In the genomic region with DNA sequence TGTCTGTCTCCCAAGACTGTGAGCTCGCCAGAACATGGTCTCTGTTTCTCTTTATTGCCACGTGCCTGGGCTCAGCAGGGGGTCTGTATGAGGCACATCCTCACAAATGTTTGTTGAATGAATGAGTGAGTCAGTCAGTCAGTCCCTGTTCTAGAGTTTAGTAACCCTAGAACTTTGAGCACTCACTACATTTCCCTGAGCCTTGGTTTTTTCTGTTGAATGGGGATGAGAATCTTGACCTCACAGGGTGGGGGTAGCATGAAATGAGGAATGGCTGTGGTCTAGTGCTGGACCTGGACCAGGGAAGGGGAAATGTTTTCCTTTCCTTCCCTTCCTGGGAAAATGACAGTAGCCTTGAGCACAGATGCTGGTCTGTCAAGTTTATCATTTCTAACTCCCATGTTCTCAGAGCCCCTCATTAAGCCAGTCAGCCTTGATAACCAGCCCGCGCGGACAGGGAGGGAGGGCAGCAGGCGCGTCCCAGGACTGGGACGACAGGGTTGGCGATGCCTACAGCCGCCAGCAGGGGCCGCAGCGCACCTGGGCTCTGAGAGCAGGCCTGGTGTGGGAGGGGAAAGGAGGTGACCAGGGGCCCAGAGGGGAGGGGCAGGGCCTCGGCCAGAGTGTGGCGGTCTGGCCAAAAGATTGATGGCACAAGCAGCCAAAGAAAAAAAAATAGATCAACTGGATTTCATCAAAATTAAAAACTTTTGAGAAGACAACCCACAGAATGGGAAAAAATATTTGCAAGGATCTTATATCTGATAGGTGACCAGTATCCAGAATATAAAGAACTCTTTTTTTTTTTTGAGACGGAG, we compare ENCODE assay signal across 8 cellular contexts. TPM values are rescaled to one million over a fixed set of nuclear protein-coding genes. Genes with fewer than 3 reads are reported as not detected.
DNase-seq lines count a peak whose midpoint lies in the region; ATAC-seq and TF ChIP-seq lines count a peak whose summit lies in the region.

No MANE protein-coding gene starts in this region.

- TF ChIP-seq POLR2A in stomach (IDR thresholded peaks at IDR 0.05), result no peak

- TF ChIP-seq EP300 in stomach (IDR thresholded peaks at IDR 0.05), result no peak

- H3K9me3 Mint-ChIP-seq in Caco-2 (ENCODE audit: unreplicated experiment) (no peaks in the 10 kb centered on the region), neural progenitor cell (no peaks in the 10 kb centered on the region)
- H3K9me3 Mint-ChIP-seq in activated T-helper 1 cell treated with anti-CD3 and anti-CD28 coated beads, Interleukin-12 subunit alpha, Interleukin-12 subunit beta, Interleukin-2, Interleukin-4 antibody, amounts not matched to agents 30 ng/mL and 10 ng/mL and 1 ng/mL, durations not matched to agents 14 hours and 24 hours and 36 hours, result peaks cover 4% of the 10 kb centered on the region

- H3K9me3 ChIP-seq in Caco-2, result no peaks in the 10 kb centered on the region
- no peaks in the 10 kb centered on the region for H3K9me3 ChIP-seq in Panc1 (ENCODE audit: control insufficient read depth, insufficient read depth, low read depth, low read length)
- no peaks in the 10 kb centered on the region for H3K9me3 ChIP-seq in neural progenitor cell (ENCODE audit: low read depth)
- H3K9me3 ChIP-seq in stomach, result no peaks in the 10 kb centered on the region

- no peaks in the 10 kb centered on the region for H3K27me3 ChIP-seq in Caco-2 (replicated peaks; ENCODE audit: control insufficient read depth, insufficient read depth, low read length)
- no peaks in the 10 kb centered on the region for H3K27me3 ChIP-seq in Panc1 (ENCODE audit: control insufficient read depth, insufficient read depth, low read length)
- no peaks in the 10 kb centered on the region for H3K27me3 ChIP-seq in neural progenitor cell
- H3K27me3 ChIP-seq in stomach, result no peaks in the 10 kb centered on the region

- CTCF ChIA-PET in Caco-2 (lab: Charles Lee), result interaction anchor here (0.7 kb wide), 1 partner anchor 71 kb away, joined by 4 read pairs; no protein-coding TSS in a partner anchor
- CTCF ChIA-PET in Panc1 (lab: Charles Lee), result no interaction called here

- no peak overlapping the region for H3K4me3 ChIP-seq in Caco-2 (ENCODE audit: low read depth, low read length)
- no peak overlapping the region; a peak in 1 of 4 replicates for H3K4me3 ChIP-seq in Panc1 (ENCODE audit: low read depth in 2 of 2, low read length in 2 of 2)
- H3K4me3 ChIP-seq in fibroblast of mammary gland (ENCODE audit: control insufficient read depth, low read depth, low read length), result no peak overlapping the region
- no peak overlapping the region for H3K4me3 ChIP-seq in neural progenitor cell
- H3K4me3 ChIP-seq in stomach, result no peak overlapping the region

- H3K27me3 Mint-ChIP-seq in Caco-2 (ENCODE audit: insufficient read depth, unreplicated experiment), result no peaks in the 10 kb centered on the region
- H3K27me3 Mint-ChIP-seq in activated T-helper 1 cell treated with anti-CD3 and anti-CD28 coated beads, Interleukin-12 subunit alpha, Interleukin-12 subunit beta, Interleukin-2, Interleukin-4 antibody, amounts not matched to agents 30 ng/mL and 10 ng/mL and 1 ng/mL, durations not matched to agents 14 hours and 24 hours and 36 hours (ENCODE audit: insufficient read depth), result no peaks in the 10 kb centered on the region
- peaks cover 5% of the 10 kb centered on the region for H3K27me3 Mint-ChIP-seq in neural progenitor cell (ENCODE audit: insufficient read depth, low read depth)

- intact Hi-C loops in Caco-2 (cut with micrococcal nuclease; ENCODE audit: unreplicated experiment), result loop anchor here (1.0 kb wide), 1 partner anchor 145 kb away; no protein-coding TSS in a partner anchor
- intact Hi-C loops in Panc1 (cut with micrococcal nuclease; ENCODE audit: unreplicated experiment), result loop anchor here (2.0 to 10.0 kb wide), 2 partner anchors 145 to 405 kb away; no protein-coding TSS in a partner anchor
- intact Hi-C loops in activated T-helper 1 cell treated with anti-CD3 and anti-CD28 coated beads, Interleukin-12 subunit alpha, Interleukin-12 subunit beta, Interleukin-2, Interleukin-4 antibody, amounts not matched to agents 30 ng/mL and 10 ng/mL and 1 ng/mL, durations not matched to agents 14 hours and 24 hours and 36 hours (cut with micrococcal nuclease), result loop anchor here (1.0 to 10.0 kb wide), 8 partner anchors 25 to 803 kb away; a partner anchor contains a TSS
- intact Hi-C loops in stomach (cut with DNase I; ENCODE audit: low total_unique reads), result loop anchor here (5.0 kb wide), 1 partner anchor 142 kb away; no protein-coding TSS in a partner anchor

- POLR2A ChIA-PET in Caco-2 (lab: Charles Lee), result no interaction called here
- POLR2A ChIA-PET in Panc1 (lab: Charles Lee), result no interaction called here

- H3K4me3 Mint-ChIP-seq in Caco-2 (ENCODE audit: unreplicated experiment) (no peak overlapping the region), neural progenitor cell (peak overlapping the region; percentile 67)
- H3K4me3 Mint-ChIP-seq in activated T-helper 1 cell treated with anti-CD3 and anti-CD28 coated beads, Interleukin-12 subunit alpha, Interleukin-12 subunit beta, Interleukin-2, Interleukin-4 antibody, amounts not matched to agents 30 ng/mL and 10 ng/mL and 1 ng/mL, durations not matched to agents 14 hours and 24 hours and 36 hours, result no peak overlapping the region

- H3K27ac Mint-ChIP-seq in Caco-2 (ENCODE audit: unreplicated experiment) (no peak overlapping the region), neural progenitor cell (no peak overlapping the region)
- H3K27ac Mint-ChIP-seq in activated T-helper 1 cell treated with anti-CD3 and anti-CD28 coated beads, Interleukin-12 subunit alpha, Interleukin-12 subunit beta, Interleukin-2, Interleukin-4 antibody, amounts not matched to agents 30 ng/mL and 10 ng/mL and 1 ng/mL, durations not matched to agents 14 hours and 24 hours and 36 hours, result no peak overlapping the region

- H2AFZ ChIP-seq in neural progenitor cell (replicated peaks), result no peak overlapping the region

- H3K9ac ChIP-seq in neural progenitor cell, result no peak overlapping the region

- no peaks in the 10 kb centered on the region for H3K4me1 ChIP-seq in Caco-2
- H3K4me1 ChIP-seq in Panc1 (ENCODE audit: control insufficient read depth, insufficient read depth, low read length), result no peaks in the 10 kb centered on the region
- H3K4me1 ChIP-seq in neural progenitor cell, result no peaks in the 10 kb centered on the region
- peaks cover 0 to 25% (median 5%) of the 10 kb centered on the region in 4 donors for H3K4me1 ChIP-seq in stomach

- H3K36me3 Mint-ChIP-seq in Caco-2 (ENCODE audit: insufficient read depth, unreplicated experiment) (no peaks in the 10 kb centered on the region), neural progenitor cell (no peaks in the 10 kb centered on the region)
- H3K36me3 Mint-ChIP-seq in activated T-helper 1 cell treated with anti-CD3 and anti-CD28 coated beads, Interleukin-12 subunit alpha, Interleukin-12 subunit beta, Interleukin-2, Interleukin-4 antibody, amounts not matched to agents 30 ng/mL and 10 ng/mL and 1 ng/mL, durations not matched to agents 14 hours and 24 hours and 36 hours (ENCODE audit: low read depth), result no peaks in the 10 kb centered on the region

- H3K4me2 ChIP-seq in neural progenitor cell, result no peak overlapping the region

- H4K20me1 ChIP-seq in neural progenitor cell (ENCODE audit: low read depth), result no peaks in the 10 kb centered on the region

- in situ Hi-C loops in Panc1 (cut with HindIII; ENCODE audit: low pct_unique_long_range_greater_than_20kb, low sequenced_read_pairs), result no loop called here

- no peaks in the 10 kb centered on the region for H3K4me1 Mint-ChIP-seq in Caco-2 (ENCODE audit: low read depth, unreplicated experiment)
- H3K4me1 Mint-ChIP-seq in activated T-helper 1 cell treated with anti-CD3 and anti-CD28 coated beads, Interleukin-12 subunit alpha, Interleukin-12 subunit beta, Interleukin-2, Interleukin-4 antibody, amounts not matched to agents 30 ng/mL and 10 ng/mL and 1 ng/mL, durations not matched to agents 14 hours and 24 hours and 36 hours (ENCODE audit: low read depth), result peaks cover 25% of the 10 kb centered on the region
- peaks cover 24% of the 10 kb centered on the region for H3K4me1 Mint-ChIP-seq in neural progenitor cell

- BruUV-seq in Caco-2 (replicated peaks; lab: Mats Ljungman, UMichigan), result no TSS peak
- BruUV-seq in Panc1 (replicated peaks; lab: Mats Ljungman, UMichigan), result no TSS peak

- TF ChIP-seq CTCF in Caco-2 (IDR thresholded peaks at IDR 0.05; ENCODE audit: insufficient read depth in 1 of 2, low read depth in 1 of 2, low read length in 1 of 2, severe bottlenecking in 1 of 2, unreplicated experiment in 1 of 2) (peak; percentile 77 to 88), GM20000 (IDR thresholded peaks at IDR 0.05; ENCODE audit: extremely low read depth, missing control alignments) (peak; percentile 99), Panc1 (IDR thresholded peaks at IDR 0.05) (peak; percentile 96), fibroblast of mammary gland (conservative IDR thresholded peaks at IDR 0.05; ENCODE audit: control insufficient read depth, insufficient read depth, low read depth, low read length) (peak; percentile 86), neural progenitor cell (IDR thresholded peaks at IDR 0.05) (peak; percentile 99), stomach (IDR thresholded peaks at IDR 0.05) (peak in 5 of 7 experiments; percentile 96 to 98 (median 98))

- WGBS in stomach, 5 donors, result 3 to 11% (median 7%) methylated on average over 14 to 15 of the region's 15 CpGs

- H3K27ac ChIP-seq in Panc1 (ENCODE audit: low read length), result no peak overlapping the region
- H3K27ac ChIP-seq in neural progenitor cell, result no peak overlapping the region
- no peak overlapping the region for H3K27ac ChIP-seq in stomach

- ATAC-seq in Panc1, result peak; percentile 99

- no peaks in the 10 kb centered on the region for H3K79me2 ChIP-seq in neural progenitor cell (ENCODE audit: low read depth)

- no peaks in the 10 kb centered on the region for H3F3A ChIP-seq in neural progenitor cell (ENCODE audit: low read depth)

- H3K36me3 ChIP-seq in Caco-2 (ENCODE audit: control insufficient read depth, insufficient read depth, low read length) (no peaks in the 10 kb centered on the region), Panc1 (ENCODE audit: control insufficient read depth, insufficient read depth, low read length) (no peaks in the 10 kb centered on the region), neural progenitor cell (no peaks in the 10 kb centered on the region), stomach (no peaks in the 10 kb centered on the region)

- DNase-seq in Caco-2, result peak; percentile 83 to 85
- DNase-seq in GM20000 (ENCODE audit: low spot score), result peak; percentile 91
- peak; percentile 91 for DNase-seq in HT-29 (ENCODE audit: low spot score)
- no peak for DNase-seq in Panc1 (ENCODE audit: low read depth, low spot score)
- peak; percentile 67 for DNase-seq in activated T-helper 1 cell treated with anti-CD3 and anti-CD28 coated beads, Interleukin-12 subunit alpha, Interleukin-12 subunit beta, Interleukin-2, Interleukin-4 antibody, amounts not matched to agents 30 ng/mL and 10 ng/mL and 1 ng/mL, durations not matched to agents 14 hours and 24 hours and 36 hours (ENCODE audit: low spot score)
- DNase-seq in fibroblast of mammary gland (ENCODE audit: low read depth), result peak; percentile 76
- peak; percentile 94 for DNase-seq in neural progenitor cell (ENCODE audit: low spot score)
- DNase-seq in stomach, result peak; percentile 90

RNA-seq across cellular contexts. Expression of a gene that starts 24.1 kb away (rescaled TPM):
- 21.7 and 23.4 TPM in 2 replicates for total RNA-seq in Caco-2 (2022)
- 27.5 and 28.6 TPM in 2 replicates for total RNA-seq in HT-29 (2014; rRNA removed; shearing (Covaris generic))
- 13.7 TPM for total RNA-seq in Panc1 (2021; ENCODE audit: unreplicated experiment)
- 20.5 TPM for polyA plus RNA-seq in Panc1 (2012; ENCODE audit: insufficient read length)
- total RNA-seq in activated T-helper 1 cell treated with anti-CD3 and anti-CD28 coated beads, Interleukin-12 subunit alpha, Interleukin-12 subunit beta, Interleukin-2, Interleukin-4 antibody, amounts not matched to agents 30 ng/mL and 10 ng/mL and 1 ng/mL, durations not matched to agents 14 hours and 24 hours and 36 hours, result 2.2 and 3.0 TPM in 2 replicates
- total RNA-seq in neural progenitor cell (ENCODE audit: low replicate concordance), result 6.2 and 16.7 TPM in 2 replicates
- 100 to 1,000 TPM in 2 of 5 donors, 10 to 100 TPM in 2, 1 to 10 TPM in 1; 1.2 to 700 (median 33.5) TPM for total RNA-seq in stomach
- 10 to 100 TPM in 1 of 3 donors, 1 to 10 TPM in 2; 2.9 to 13.8 (median 8.8) TPM for polyA plus RNA-seq in stomach

RNA-seq across cellular contexts. Expression of a gene that starts 25.8 kb away (rescaled TPM):
- total RNA-seq in Caco-2 (2022) (29.5 and 35.6 TPM in 2 replicates), Panc1 (2021; ENCODE audit: unreplicated experiment) (26.7 TPM), neural progenitor cell (ENCODE audit: low replicate concordance) (3.9 and 27.3 TPM in 2 replicates), stomach (100 to 1,000 TPM in 2 of 5 donors, 10 to 100 TPM in 2, 1 to 10 TPM in 1; 9.3 to 153 (median 30.0) TPM)
- total RNA-seq in HT-29 (2014; rRNA removed; shearing (Covaris generic)), result 45.0 and 49.7 TPM in 2 replicates
- polyA plus RNA-seq in Panc1 (2012; ENCODE audit: insufficient read length), result 57.4 TPM
- 94.2 and 95.3 TPM in 2 replicates for total RNA-seq in activated T-helper 1 cell treated with anti-CD3 and anti-CD28 coated beads, Interleukin-12 subunit alpha, Interleukin-12 subunit beta, Interleukin-2, Interleukin-4 antibody, amounts not matched to agents 30 ng/mL and 10 ng/mL and 1 ng/mL, durations not matched to agents 14 hours and 24 hours and 36 hours
- 10 to 100 TPM; 34.2 to 63.3 (median 35.0) TPM for polyA plus RNA-seq in stomach
